Comparison of ENCODE assay signal across 8 cellular contexts in the genomic region with DNA sequence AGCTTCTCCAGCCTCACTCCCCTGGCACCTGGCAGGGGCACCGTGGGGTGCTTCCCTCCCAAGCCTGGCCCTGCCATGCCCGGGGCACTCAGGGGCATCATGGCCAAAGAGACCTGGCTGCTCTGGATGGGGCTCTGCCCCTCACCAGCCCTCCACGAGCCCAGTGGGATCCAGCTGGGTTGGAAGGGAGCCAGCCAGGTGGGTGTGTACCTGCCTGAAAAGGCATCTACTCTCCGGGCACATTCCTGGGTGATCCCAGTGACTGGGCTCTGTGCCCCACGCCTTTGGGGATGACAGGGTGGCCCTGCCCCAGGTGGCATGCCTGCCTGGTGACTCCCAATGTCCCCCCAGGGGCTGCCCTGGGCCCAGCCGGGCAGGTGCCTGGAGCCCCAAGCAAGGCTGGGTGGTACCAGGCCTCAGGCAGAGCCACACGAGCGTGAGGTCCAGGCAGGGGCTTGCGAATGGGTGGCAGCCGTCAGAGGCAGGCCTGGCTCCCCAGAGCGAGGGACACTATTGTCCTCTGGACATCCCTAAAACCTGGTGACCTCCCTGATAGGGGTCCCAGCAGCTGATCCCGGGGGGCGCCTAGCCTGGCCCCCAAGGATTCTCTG. TPM values are rescaled to one million over a fixed set of nuclear protein-coding genes. Genes with fewer than 3 reads are reported as not detected.
DNase-seq lines count a peak whose midpoint lies in the region; ATAC-seq and TF ChIP-seq lines count a peak whose summit lies in the region.

No MANE protein-coding gene starts in this region.

- H3K9me3 Mint-ChIP-seq in naive thymus-derived CD8-positive, alpha-beta T cell: no peaks in the 10 kb centered on the region

- H3K27ac ChIP-seq in colonic mucosa: no peak overlapping the region

- H3K9me3 ChIP-seq in BE2C (no peaks in the 10 kb centered on the region), Loucy (ENCODE audit: insufficient read depth, low read depth, low read length) (no peaks in the 10 kb centered on the region), colonic mucosa (no peaks in the 10 kb centered on the region)

- POLR2A ChIA-PET in naive thymus-derived CD8-positive, alpha-beta T cell (lab: Charles Lee): no interaction called here

- no peak overlapping the region for H2AFZ ChIP-seq in Loucy (ENCODE audit: low read length)

- H3K4me2 ChIP-seq in Loucy (ENCODE audit: low read depth, low read length, poor library complexity, severe bottlenecking): peak overlapping the region; percentile 98

- H3K9ac ChIP-seq in Loucy (ENCODE audit: low read depth, low read length, poor library complexity, severe bottlenecking) (peak overlapping the region; percentile 82), colonic mucosa (ENCODE audit: low read depth in 2 of 2, low read length in 2 of 2) (peak overlapping the region; percentile 51 to 71)

- peak overlapping the region in 2 of 10 donors; percentile 74 to 79 for H3K27ac Mint-ChIP-seq in naive thymus-derived CD8-positive, alpha-beta T cell

- H4K20me1 ChIP-seq in Loucy (ENCODE audit: insufficient read depth, low read length, poor library complexity, severe bottlenecking): peaks cover 10% of the 10 kb centered on the region

- peaks cover 0 to 2% (median 0%) of the 10 kb centered on the region in 5 donors for H3K27me3 Mint-ChIP-seq in naive thymus-derived CD8-positive, alpha-beta T cell

- peak in 1 of 2 donors; percentile 30 for ATAC-seq in naive thymus-derived CD8-positive, alpha-beta T cell
- ATAC-seq in GM19395 (IDR thresholded peaks at IDR 0.05; ENCODE audit: unreplicated experiment) (no peak), GM18873 (IDR thresholded peaks at IDR 0.05; ENCODE audit: low FRiP score, unreplicated experiment) (no peak)

- H3K4me3 ChIP-seq in BE2C (ENCODE audit: low read depth, low read length): peak overlapping the region; percentile 80
- peak overlapping the region; percentile 93 for H3K4me3 ChIP-seq in Loucy (ENCODE audit: low read length, poor library complexity, severe bottlenecking)
- H3K4me3 ChIP-seq in colonic mucosa: peak overlapping the region; percentile 45
- H3K4me3 ChIP-seq in lower leg skin (ENCODE audit: low read depth, poor library complexity, severe bottlenecking): no peak overlapping the region

- TF ChIP-seq POLR2A in lower leg skin (IDR thresholded peaks at IDR 0.05): no peak

- H3K36me3 ChIP-seq in BE2C: peaks cover 12% of the 10 kb centered on the region
- no peaks in the 10 kb centered on the region for H3K36me3 ChIP-seq in Loucy (ENCODE audit: insufficient read depth, low read length)
- H3K36me3 ChIP-seq in colonic mucosa: no peaks in the 10 kb centered on the region

- peaks cover 2 to 14% (median 7%) of the 10 kb centered on the region in 4 donors for H3K4me1 Mint-ChIP-seq in naive thymus-derived CD8-positive, alpha-beta T cell

- H3K36me3 Mint-ChIP-seq in naive thymus-derived CD8-positive, alpha-beta T cell: no peaks in the 10 kb centered on the region

- no peaks in the 10 kb centered on the region for H3F3A ChIP-seq in Loucy (ENCODE audit: low read depth)

- peaks cover 28% of the 10 kb centered on the region for H3K79me2 ChIP-seq in Loucy (ENCODE audit: insufficient read depth, low read length)

- intact Hi-C loops in colonic mucosa (cut with DNase I) (no loop called here), lower leg skin (cut with DNase I; ENCODE audit: low total_unique reads) (no loop called here)

- peaks cover 14% of the 10 kb centered on the region for H3K4me1 ChIP-seq in BE2C
- H3K4me1 ChIP-seq in Loucy (ENCODE audit: insufficient read depth, low read length, poor library complexity, severe bottlenecking): peaks cover 25% of the 10 kb centered on the region
- no peaks in the 10 kb centered on the region for H3K4me1 ChIP-seq in colonic mucosa

- H3K27me3 ChIP-seq in BE2C (no peaks in the 10 kb centered on the region), Loucy (ENCODE audit: insufficient read depth, low read length, poor library complexity, severe bottlenecking) (no peaks in the 10 kb centered on the region), colonic mucosa (peaks cover 10% of the 10 kb centered on the region)

- DNase-seq in BE2C (no peak), colonic mucosa (no peak), NCI-H2107 (lab: John Stamatoyannopoulos, UW) (no peak), lower leg skin (ENCODE audit: low spot score in 2 of 2) (no peak)
- no peak for DNase-seq in naive thymus-derived CD8-positive, alpha-beta T cell

- no peaks in the 10 kb centered on the region for H3K9me2 ChIP-seq in Loucy (replicated peaks; ENCODE audit: low read depth, low read length)

- TF ChIP-seq CTCF in BE2C (IDR thresholded peaks at IDR 0.05; ENCODE audit: low read depth, low read length) (no peak), Loucy (conservative IDR thresholded peaks at IDR 0.05; ENCODE audit: low read length) (no peak), colonic mucosa (IDR thresholded peaks at IDR 0.05) (no peak), lower leg skin (IDR thresholded peaks at IDR 0.05) (no peak)

- WGBS in lower leg skin, 2 donors: 16 to 17% methylated on average over 6 to 8 of the region's 13 CpGs

- peak overlapping the region in 9 of 10 donors; percentile 15 to 84 (median 51) for H3K4me3 Mint-ChIP-seq in naive thymus-derived CD8-positive, alpha-beta T cell

RNA-seq across cellular contexts. Expression of gene GPSM1, which starts 0.8 kb away (rescaled TPM):
- polyA plus RNA-seq in BE2C (2012; ENCODE audit: insufficient read depth, insufficient read length, low read depth): 131 TPM
- 1 to 10 TPM; 2.3 to 3.4 TPM for total RNA-seq in colonic mucosa
- 10 to 100 TPM; 10.0 to 11.6 TPM for total RNA-seq in naive thymus-derived CD8-positive, alpha-beta T cell
- under 1 TPM; 0.50 to 0.98 (median 0.82) TPM for polyA plus RNA-seq in naive thymus-derived CD8-positive, alpha-beta T cell
- total RNA-seq in lower leg skin: 10 to 100 TPM; 21.0 to 37.1 (median 28.1) TPM

RNA-seq across cellular contexts. Expression of gene CCDC187, which starts 24.2 kb away (rescaled TPM):
- polyA plus RNA-seq in BE2C (2012; ENCODE audit: insufficient read depth, insufficient read length, low read depth): not detected
- under 1 TPM; 0.30 to 0.48 TPM for total RNA-seq in colonic mucosa
- total RNA-seq in naive thymus-derived CD8-positive, alpha-beta T cell: not detected
- not detected for polyA plus RNA-seq in naive thymus-derived CD8-positive, alpha-beta T cell
- total RNA-seq in lower leg skin: 1 to 10 TPM in 1 of 4 donors, not detected in 3; 1.1 TPM

RNA-seq across cellular contexts. Expression of gene DNLZ, which starts 35.4 kb away (rescaled TPM):
- 95.7 TPM for polyA plus RNA-seq in BE2C (2012; ENCODE audit: insufficient read depth, insufficient read length, low read depth)
- total RNA-seq in colonic mucosa (10 to 100 TPM; 10.0 to 10.8 TPM), lower leg skin (10 to 100 TPM; 30.9 to 64.6 (median 44.1) TPM)
- 10 to 100 TPM; 32.8 to 33.3 TPM for total RNA-seq in naive thymus-derived CD8-positive, alpha-beta T cell
- polyA plus RNA-seq in naive thymus-derived CD8-positive, alpha-beta T cell: 10 to 100 TPM; 51.6 to 58.1 (median 52.9) TPM

RNA-seq across cellular contexts. Expression of gene CARD9, which starts 45.4 kb away (rescaled TPM):
- polyA plus RNA-seq in BE2C (2012; ENCODE audit: insufficient read depth, insufficient read length, low read depth): 47.9 TPM
- 1 to 10 TPM; 1.2 to 1.7 TPM for total RNA-seq in colonic mucosa
- total RNA-seq in naive thymus-derived CD8-positive, alpha-beta T cell: under 1 TPM; 0.70 to 0.85 TPM
- polyA plus RNA-seq in naive thymus-derived CD8-positive, alpha-beta T cell: under 1 TPM; 0.08 to 0.21 (median 0.12) TPM
- total RNA-seq in lower leg skin: 1 to 10 TPM; 2.4 to 4.2 (median 3.2) TPM
